Comparison of ENCODE assay signal across 9 cellular contexts in genomic region chr4:15703439-15703838, GRCh38. TPM values are rescaled to one million over a fixed set of nuclear protein-coding genes. Genes with fewer than 3 reads are reported as not detected.
DNase-seq lines count a peak whose midpoint lies in the region; ATAC-seq, FAIRE-seq and TF ChIP-seq lines count a peak whose summit lies in the region.
"Had no signal": no experiment of that assay in that cellular context is flagged by ENCODE, and none has a peak within 500 bp of the region (broad histone marks: within the 10 kb centered on the region; RNA-seq: fewer than 3 reads in every experiment).

No MANE protein-coding gene starts in this region.

- H3K4me2 ChIP-seq in A549 (peak overlapping the region; percentile 74), IMR-90 (ENCODE audit: low read depth, low read length) (peak overlapping the region; percentile 44; the same call in 1 of the 2 replicates)

- peak overlapping the region in 1 of 2 experiments; percentile 94; a peak in 3 of 4 replicates for H4K8ac ChIP-seq in IMR-90 (ENCODE audit: low read depth in 2 of 2, low read length in 2 of 2)

- peaks cover 11% of the 10 kb centered on the region for H3K9me1 ChIP-seq in IMR-90 (ENCODE audit: insufficient read depth, low read length)

- H3K9me3 ChIP-seq in A549 (no peaks in the 10 kb centered on the region), IMR-90 (ENCODE audit: control insufficient read depth, insufficient read depth, low read length) (no peaks in the 10 kb centered on the region), MG63 (no peaks in the 10 kb centered on the region)
- no peaks in the 10 kb centered on the region for H3K9me3 ChIP-seq in effector memory CD4-positive, alpha-beta T cell (ENCODE audit: control insufficient read depth, low read length)

- no peak overlapping the region for H3K27ac Mint-ChIP-seq in natural killer cell

- no peaks in the 10 kb centered on the region for H3K9me3 Mint-ChIP-seq in natural killer cell

- no peak overlapping the region for H2BK15ac ChIP-seq in IMR-90 (ENCODE audit: low read depth, low read length)

- no peaks in the 10 kb centered on the region for H4K20me1 ChIP-seq in IMR-90 (ENCODE audit: insufficient read depth, low read length)

- peak overlapping the region; percentile 20 for H2BK5ac ChIP-seq in IMR-90 (ENCODE audit: low read depth, low read length, poor library complexity, severe bottlenecking)

- peaks cover 11 to 19% of the 10 kb centered on the region in 2 donors for H3K4me1 Mint-ChIP-seq in natural killer cell

- no peaks in the 10 kb centered on the region for H3K27me3 ChIP-seq in IMR-90 (ENCODE audit: control insufficient read depth, insufficient read depth, low read length)
- no peaks in the 10 kb centered on the region for H3K27me3 ChIP-seq in effector memory CD4-positive, alpha-beta T cell (replicated peaks; ENCODE audit: control insufficient read depth, insufficient read depth, low read length, poor library complexity, severe bottlenecking)
- H3K27me3 ChIP-seq in MG63: no peaks in the 10 kb centered on the region

- no peak for TF ChIP-seq EP300 in A549 (IDR thresholded peaks at IDR 0.05)

- peak overlapping the region; percentile 90 for H2AFZ ChIP-seq in IMR-90 (replicated peaks; ENCODE audit: low read length, poor library complexity)

- no peak overlapping the region for H4K5ac ChIP-seq in IMR-90 (ENCODE audit: low read depth, low read length)

- H2BK20ac ChIP-seq in IMR-90 (ENCODE audit: low read depth, low read length): 0 out of 2 replicates have a peak overlapping the region, but pooled peaks have one; percentile 23

- 0 out of 2 replicates have a peak overlapping the region, but pooled peaks have one; percentile 67 for H3K9ac ChIP-seq in IMR-90 (ENCODE audit: low read depth, low read length)

- H3K4me1 ChIP-seq in A549 (peaks cover 20% of the 10 kb centered on the region), IMR-90 (ENCODE audit: control insufficient read depth, insufficient read depth, low read length) (no peaks in the 10 kb centered on the region; the same call in 1 of the 2 replicates)
- H3K4me1 ChIP-seq in effector memory CD4-positive, alpha-beta T cell (ENCODE audit: control insufficient read depth, insufficient read depth, low read length, poor library complexity, severe bottlenecking): peaks cover 6% of the 10 kb centered on the region

- TF ChIP-seq RAD21 in A549 (conservative IDR thresholded peaks at IDR 0.05 in 1 of 2, IDR thresholded peaks at IDR 0.05 in 1 of 2): no peak
- no peak for TF ChIP-seq RAD21 in IMR-90 (IDR thresholded peaks at IDR 0.05; ENCODE audit: low read length)

- peak overlapping the region; percentile 80; the same call in 1 of the 2 replicates for H3K4ac ChIP-seq in IMR-90 (ENCODE audit: low read depth, low read length)

- dilution Hi-C loops in IMR-90 (cut with HindIII; ENCODE audit: low sequenced_read_pairs, unreplicated experiment): no loop called here

- H3K27ac ChIP-seq in A549 (peak overlapping the region; percentile 68 to 93), IMR-90 (ENCODE audit: insufficient read depth, low read length) (no peak overlapping the region)
- no peak overlapping the region for H3K27ac ChIP-seq in effector memory CD4-positive, alpha-beta T cell (ENCODE audit: insufficient read depth, low read length, poor library complexity, severe bottlenecking)

- peak overlapping the region; percentile 72 for H2BK120ac ChIP-seq in IMR-90 (ENCODE audit: low read depth, low read length)

- intact Hi-C loops in IMR-90 (cut with micrococcal nuclease): no loop called here
- intact Hi-C loops in natural killer cell (cut with micrococcal nuclease): no loop called here

- no peak overlapping the region for H3K18ac ChIP-seq in IMR-90 (ENCODE audit: low read depth, low read length)

- H3K23ac ChIP-seq in IMR-90 (ENCODE audit: low read depth, low read length): peak overlapping the region; percentile 34; the same call in 1 of the 2 replicates

- CTCF ChIA-PET in A549 (lab: Yijun Ruan, JAX) (interaction anchor here (0.9 kb wide), 1 partner anchor 28 kb away, joined by 3 read pairs; no protein-coding TSS in a partner anchor), IMR-90 (lab: Yijun Ruan, JAX) (no interaction called here)

- no peak overlapping the region for H3K14ac ChIP-seq in IMR-90 (replicated peaks; ENCODE audit: low read depth, low read length)

- peak overlapping the region; percentile 33 for H2AK9ac ChIP-seq in IMR-90 (replicated peaks; ENCODE audit: low read depth, low read length, poor library complexity)

- POLR2A ChIA-PET in A549 (lab: Yijun Ruan, JAX) (interaction anchor here (1.0 kb wide), 1 partner anchor 22 kb away, joined by 3 read pairs; the partner anchor contains the start of gene FAM200B), IMR-90 (lab: Charles Lee; ENCODE audit: unreplicated experiment) (no interaction called here)

- H3K36me3 ChIP-seq in IMR-90 (ENCODE audit: control insufficient read depth, insufficient read depth, low read length) (no peaks in the 10 kb centered on the region), MG63 (no peaks in the 10 kb centered on the region)
- H3K36me3 ChIP-seq in effector memory CD4-positive, alpha-beta T cell (ENCODE audit: control insufficient read depth, insufficient read depth, low read length): no peaks in the 10 kb centered on the region

- peak in 1 of 2 experiments; percentile 44; a peak in 3 of 6 replicates for ATAC-seq in A549
- no peak for ATAC-seq in IMR-90 (ENCODE audit: low read depth)
- peak in 1 of 3 donors; percentile 23 for ATAC-seq in natural killer cell
- ATAC-seq in HG02798 (IDR thresholded peaks at IDR 0.05; ENCODE audit: poor library complexity, unreplicated experiment): no peak

- H3K36me3 Mint-ChIP-seq in natural killer cell: no peaks in the 10 kb centered on the region

- no peak overlapping the region for H3K56ac ChIP-seq in IMR-90 (ENCODE audit: extremely low read depth, insufficient read depth, low read length)

- TF ChIP-seq CTCF in A549 (IDR thresholded peaks at IDR 0.05) (no peak), IMR-90 (conservative IDR thresholded peaks at IDR 0.05; ENCODE audit: low read depth, low read length) (no peak), natural killer cell (IDR thresholded peaks at IDR 0.05) (no peak)

- no peak for TF ChIP-seq POLR2A in A549 (IDR thresholded peaks at IDR 0.05; ENCODE audit: low read length)
- TF ChIP-seq POLR2A in IMR-90 (IDR thresholded peaks at IDR 0.05; ENCODE audit: low read depth, low read length): no peak

- H3K79me1 ChIP-seq in IMR-90 (ENCODE audit: low read depth in 1 of 2, low read length in 2 of 2): 0 out of 4 replicates have a peak, but pooled peaks cover 0 to 3% of the 10 kb centered on the region in 2 experiments

- peaks cover 10 to 20% of the 10 kb centered on the region in 2 donors for H3K27me3 Mint-ChIP-seq in natural killer cell (ENCODE audit: low read depth in 2 of 2)

- in situ Hi-C loops in IMR-90 (cut with MboI; ENCODE audit: low sequenced_read_pairs): no loop called here

- H2AK5ac ChIP-seq in IMR-90 (ENCODE audit: low read depth, low read length): peak overlapping the region; percentile 62

- no peak for FAIRE-seq in A549 (lab: Jason Lieb, UNC)

- no TSS peak for BruUV-seq in IMR-90 (replicated peaks; lab: Mats Ljungman, UMichigan)

- H3K4me3 Mint-ChIP-seq in natural killer cell: peak overlapping the region; percentile 90

- 0 out of 2 replicates have a peak overlapping the region, but pooled peaks have one; percentile 11 for H4K91ac ChIP-seq in IMR-90 (ENCODE audit: insufficient read depth, low read depth, low read length)

- 88% methylated on average over 5 of the region's 11 CpGs for WGBS in A549 (ENCODE audit: missing lambda C conversion rate)
- 69% methylated on average over 11 of the region's 11 CpGs; no CpG with 5 or more reads in 1 of the 2 experiments for WGBS in IMR-90 (ENCODE audit: extremely low coverage in 2 of 2, insufficient read length in 1 of 2), 2 experiments

- H3K4me3 ChIP-seq in A549 (peak overlapping the region; percentile 49), IMR-90 (ENCODE audit: insufficient read depth, low read depth, low read length) (peak overlapping the region; percentile 39; the same call in 1 of the 2 replicates), MG63 (no peak overlapping the region)
- H3K4me3 ChIP-seq in effector memory CD4-positive, alpha-beta T cell (ENCODE audit: insufficient read depth, low read depth, low read length, poor library complexity, severe bottlenecking): peak overlapping the region; percentile 43

- DNase-seq in A549 (ENCODE audit: low read depth in 1 of 2, low spot score in 1 of 2): no peak
- DNase-seq in IMR-90: no peak
- DNase-seq in effector memory CD4-positive, alpha-beta T cell: no peak
- DNase-seq in natural killer cell: no peak
- no peak for DNase-seq in NCI-H446 (lab: John Stamatoyannopoulos, UW)
- DNase-seq in MG63: no peak
- DNase-seq in SW 1271 (lab: John Stamatoyannopoulos, UW): no peak
- DNase-seq: NCI-H1105 treated with DMSO at 0.1 percent for 48 hours had no signal

RNA-seq across cellular contexts. Expression of gene BST1, which starts 0.6 kb away (rescaled TPM):
- polyA plus RNA-seq in A549 (2011; rRNA removed): 11.7 and 13.6 TPM in 2 replicates
- polyA plus RNA-seq in A549 (2012; cell fraction: cytosol; rRNA removed): 9.0 and 11.6 TPM in 2 replicates
- polyA plus RNA-seq in A549 (2012; cell fraction: nucleus; rRNA removed): 7.1 and 9.3 TPM in 2 replicates
- polyA plus RNA-seq in A549 (2017; fragmentation: RNase III; extraction: RNeasy Plus Mini Kit Qiagen cat#74134 plus additional on column Dnase treatment): 16.0 to 18.3 TPM (median 16.4 TPM) in 3 replicates
- 2.8 and 3.9 TPM in 2 replicates for polyA minus RNA-seq in A549 (2011; rRNA and poly(A)+ RNA removed)
- 5.3 and 6.6 TPM in 2 replicates for total RNA-seq in IMR-90 (2012; rRNA removed)
- polyA plus RNA-seq in IMR-90 (2012; rRNA removed): 11.1 and 11.9 TPM in 2 replicates
- 10.6 and 10.7 TPM in 2 replicates for polyA plus RNA-seq in IMR-90 (2012; cell fraction: cytosol; rRNA removed)
- 2.2 and 4.7 TPM in 2 replicates for polyA plus RNA-seq in IMR-90 (2012; cell fraction: nucleus; rRNA removed; ENCODE audit: low replicate concordance)
- total RNA-seq in natural killer cell: 1 to 10 TPM; 1.8 to 6.4 (median 2.2) TPM
- total RNA-seq in MG63 (2014; rRNA removed; shearing (Covaris generic); ENCODE audit: low replicate concordance): 2.0 and 3.3 TPM in 2 replicates

RNA-seq across cellular contexts. Expression of gene FAM200B, which starts 21.8 kb away (rescaled TPM):
- 32.7 and 40.8 TPM in 2 replicates for polyA plus RNA-seq in A549 (2011; rRNA removed)
- 18.8 and 21.4 TPM in 2 replicates for polyA plus RNA-seq in A549 (2012; cell fraction: cytosol; rRNA removed)
- polyA plus RNA-seq in A549 (2012; cell fraction: nucleus; rRNA removed): 6.7 and 14.4 TPM in 2 replicates
- polyA plus RNA-seq in A549 (2017; fragmentation: RNase III; extraction: RNeasy Plus Mini Kit Qiagen cat#74134 plus additional on column Dnase treatment): 40.9 to 41.9 TPM (median 41.6 TPM) in 3 replicates
- 4.5 and 4.8 TPM in 2 replicates for polyA minus RNA-seq in A549 (2011; rRNA and poly(A)+ RNA removed)
- 16.7 and 20.6 TPM in 2 replicates for total RNA-seq in IMR-90 (2012; rRNA removed)
- polyA plus RNA-seq in IMR-90 (2012; rRNA removed): 17.3 and 18.5 TPM in 2 replicates
- 14.6 and 28.6 TPM in 2 replicates for polyA plus RNA-seq in IMR-90 (2012; cell fraction: cytosol; rRNA removed)
- polyA plus RNA-seq in IMR-90 (2012; cell fraction: nucleus; rRNA removed; ENCODE audit: low replicate concordance): 5.2 and 23.8 TPM in 2 replicates
- total RNA-seq in natural killer cell: 10 to 100 TPM; 14.3 to 15.6 (median 14.5) TPM
- total RNA-seq in MG63 (2014; rRNA removed; shearing (Covaris generic); ENCODE audit: low replicate concordance): 10.2 and 22.6 TPM in 2 replicates

RNA-seq across cellular contexts. Expression of gene FBXL5, which starts 48.3 kb away (rescaled TPM):
- 33.0 and 45.4 TPM in 2 replicates for polyA plus RNA-seq in A549 (2011; rRNA removed)
- polyA plus RNA-seq in A549 (2012; cell fraction: cytosol; rRNA removed): 13.0 and 14.3 TPM in 2 replicates
- polyA plus RNA-seq in A549 (2012; cell fraction: nucleus; rRNA removed): 6.4 and 10.1 TPM in 2 replicates
- polyA plus RNA-seq in A549 (2017; fragmentation: RNase III; extraction: RNeasy Plus Mini Kit Qiagen cat#74134 plus additional on column Dnase treatment): 44.2 to 46.7 TPM (median 44.2 TPM) in 3 replicates
- polyA minus RNA-seq in A549 (2011; rRNA and poly(A)+ RNA removed): 31.1 and 35.3 TPM in 2 replicates
- total RNA-seq in IMR-90 (2012; rRNA removed): 62.6 and 91.9 TPM in 2 replicates
- 18.6 and 20.3 TPM in 2 replicates for polyA plus RNA-seq in IMR-90 (2012; rRNA removed)
- 4.1 and 4.9 TPM in 2 replicates for polyA plus RNA-seq in IMR-90 (2012; cell fraction: cytosol; rRNA removed)
- 2.4 and 21.9 TPM in 2 replicates for polyA plus RNA-seq in IMR-90 (2012; cell fraction: nucleus; rRNA removed; ENCODE audit: low replicate concordance)
- 100 to 1,000 TPM in 1 of 3 donors, 10 to 100 TPM in 2; 80.2 to 111 (median 92.8) TPM for total RNA-seq in natural killer cell
- total RNA-seq in MG63 (2014; rRNA removed; shearing (Covaris generic); ENCODE audit: low replicate concordance): 26.2 and 35.0 TPM in 2 replicates

Comparison
In these comparisons a context has a peak if more than half of its experiments do, and no peak if none do; other contexts are left out.
1. H3K27ac ChIP-seq: peak in A549 (2 of 2); none in IMR-90 (single experiment) and effector memory CD4-positive, alpha-beta T cell (single experiment).